In genomic region chr3:49484471-49484870, GRCh38 we compare ENCODE assay signal across 22 cellular contexts. TPM values are rescaled to one million over a fixed set of nuclear protein-coding genes. Genes with fewer than 3 reads are reported as not detected.
DNase-seq lines count a peak whose midpoint lies in the region; ATAC-seq and TF ChIP-seq lines count a peak whose summit lies in the region.
"Had no signal": no experiment of that assay in that cellular context is flagged by ENCODE, and none has a peak within 500 bp of the region (broad histone marks: within the 10 kb centered on the region; RNA-seq: fewer than 3 reads in every experiment).

No MANE protein-coding gene starts in this region.

- no peak overlapping the region for H4K91ac ChIP-seq in neuronal stem cell (ENCODE audit: low read depth, low read length, poor library complexity)

- H3K27ac ChIP-seq in RWPE1 = peak overlapping the region; percentile 51
- H3K27ac ChIP-seq in neuronal stem cell (replicated peaks; ENCODE audit: low read length) = no peak overlapping the region
- H3K27ac ChIP-seq in testis = peak overlapping the region; percentile 59 to 63
- H3K27ac ChIP-seq: upper lobe of left lung had no signal

- no peak overlapping the region for H2BK5ac ChIP-seq in neuronal stem cell (ENCODE audit: low read length)

- TF ChIP-seq POLR2A in testis (IDR thresholded peaks at IDR 0.05) = no peak

- H3K36me3 ChIP-seq in neuronal stem cell (replicated peaks in 1 of 2; ENCODE audit: control insufficient read depth in 2 of 2, insufficient read depth in 2 of 2, low read length in 2 of 2) (peaks cover 10 to 59% of the 10 kb centered on the region in 2 donors), testis (ENCODE audit: low read depth, missing control alignments) (no peaks in the 10 kb centered on the region), BE2C (no peaks in the 10 kb centered on the region)

- H3K23ac ChIP-seq in neuronal stem cell (ENCODE audit: low read depth, low read length, poor library complexity) = no peak overlapping the region

- no peak overlapping the region for H3K4me3 ChIP-seq in neuronal stem cell (ENCODE audit: low read length in 2 of 2)
- H3K4me3 ChIP-seq in testis = no peak overlapping the region
- H3K4me3 ChIP-seq in BE2C (ENCODE audit: low read depth, low read length) = no peak overlapping the region
- H3K4me3 ChIP-seq: upper lobe of left lung had no signal

- peak overlapping the region; percentile 1 for H3K18ac ChIP-seq in neuronal stem cell (ENCODE audit: low read length)

- H3K27me3 ChIP-seq in neuronal stem cell (ENCODE audit: control insufficient read depth in 3 of 3, insufficient read depth in 3 of 3, low read depth in 1 of 3, low read length in 3 of 3) (no peaks in the 10 kb centered on the region), testis (no peaks in the 10 kb centered on the region), BE2C (no peaks in the 10 kb centered on the region)
- H3K27me3 ChIP-seq: upper lobe of left lung had no signal

- H3K79me1 ChIP-seq in neuronal stem cell (ENCODE audit: low read depth, low read length) = peaks cover 2% of the 10 kb centered on the region

- no peak for DNase-seq in RWPE1 (ENCODE audit: low spot score)
- peak; percentile 88 for DNase-seq in foreskin melanocyte
- DNase-seq in neuronal stem cell (ENCODE audit: low spot score) = no peak
- no peak for DNase-seq in testis
- DNase-seq in COR-L47 (lab: John Stamatoyannopoulos, UW) = no peak
- DNase-seq in BE2C = no peak
- DNase-seq in SIG-M5 (lab: John Stamatoyannopoulos, UW) = no peak
- DNase-seq: activated CD4-positive, alpha-beta T cell treated with anti-CD3 and anti-CD28 coated beads for 48 hours; activated naive CD4-positive, alpha-beta T cell treated with Interleukin-2 at 50 U/mL for 16 hours; activated T-cell treated with anti-CD3 and anti-CD28 coated beads, Interleukin-2, amount 50 U/mL, for 4 hours; caudate nucleus; CD4-positive, CD25-positive, alpha-beta regulatory T cell; dermis blood vessel endothelial cell; DMS 273 treated with DMSO at 0.1 percent for 48 hours; glutamatergic neuron; NCI-H1417; PC-3; stimulated activated CD4-positive, alpha-beta T cell treated with anti-CD3 and anti-CD28 coated beads, Interleukin-12 subunit alpha, Interleukin-12 subunit beta, amount 100 ng/mL, for 4 hours; stimulated activated CD4-positive, alpha-beta T cell treated with anti-CD3 and anti-CD28 coated beads, Interleukin-4, amount 100 ng/mL, for 24 hours; stimulated activated naive CD4-positive, alpha-beta T cell treated with Interleukin-2 at 50 U/mL for 16 hours; upper lobe of left lung had no signal

- no CpG with 5 or more reads among the region's 3 CpGs for WGBS in neuronal stem cell (ENCODE audit: extremely low coverage in 2 of 2, insufficient read length in 2 of 2, insufficient replicate concordance in 1 of 2), 2 donors
- 61 to 77% methylated on average over 3 of the region's 3 CpGs for WGBS in testis, 2 donors

- H3K9me3 ChIP-seq in neuronal stem cell (replicated peaks in 1 of 2; ENCODE audit: control insufficient read depth in 2 of 2, insufficient read depth in 1 of 2, low read depth in 1 of 2, low read length in 2 of 2) (no peaks in the 10 kb centered on the region), testis (no peaks in the 10 kb centered on the region), BE2C (no peaks in the 10 kb centered on the region)
- H3K9me3 ChIP-seq: upper lobe of left lung had no signal

- no peak overlapping the region for H2BK12ac ChIP-seq in neuronal stem cell (ENCODE audit: low read length)

- no peak overlapping the region for H4K8ac ChIP-seq in neuronal stem cell (ENCODE audit: low read depth, low read length)

- H3K4me1 ChIP-seq in neuronal stem cell (ENCODE audit: control insufficient read depth in 2 of 2, insufficient read depth in 1 of 2, low read depth in 1 of 2, low read length in 2 of 2) (peaks cover 0 to 5% of the 10 kb centered on the region in 2 donors), testis (peaks cover 39% of the 10 kb centered on the region), BE2C (no peaks in the 10 kb centered on the region)

- POLR2A ChIA-PET in RWPE1 (lab: Yijun Ruan, JAX; ENCODE audit: low non-redundant PET) = no interaction called here

- H3K4me2 ChIP-seq in neuronal stem cell (ENCODE audit: insufficient read depth, low read length, poor library complexity, severe bottlenecking) = no peak overlapping the region

- no peak overlapping the region for H2AK5ac ChIP-seq in neuronal stem cell (ENCODE audit: low read depth, low read length)

- intact Hi-C loops in testis (cut with DNase I; ENCODE audit: low total_unique reads) = no loop called here

- no peak overlapping the region for H2BK15ac ChIP-seq in neuronal stem cell (ENCODE audit: low read length)

- CTCF ChIA-PET in RWPE1 (lab: Yijun Ruan, JAX) = interaction anchor here (0.6 kb wide), 1 partner anchor 103 kb away, joined by 4 read pairs; no protein-coding TSS in a partner anchor

- TF ChIP-seq CTCF in RWPE1 (conservative IDR thresholded peaks at IDR 0.05; ENCODE audit: low read depth) = no peak
- TF ChIP-seq CTCF in testis (IDR thresholded peaks at IDR 0.05) = no peak
- TF ChIP-seq CTCF in BE2C (IDR thresholded peaks at IDR 0.05; ENCODE audit: low read depth, low read length) = no peak

- ATAC-seq in HG03354 (IDR thresholded peaks at IDR 0.05; ENCODE audit: poor library complexity, severe bottlenecking, unreplicated experiment) = no peak
- ATAC-seq: activated T-cell treated with anti-CD3 and anti-CD28 coated beads, Interleukin-2, amount 50 U/mL, for 4 hours; PC-3 had no signal

- no peak overlapping the region for H2AFZ ChIP-seq in neuronal stem cell (ENCODE audit: low read length)

- H3K14ac ChIP-seq in neuronal stem cell (ENCODE audit: low read length) = no peak overlapping the region

- H3K4ac ChIP-seq in neuronal stem cell (ENCODE audit: low read length) = no peak overlapping the region

- no peak overlapping the region for H2BK120ac ChIP-seq in neuronal stem cell (ENCODE audit: low read depth, low read length)

- no peak overlapping the region for H3K9ac ChIP-seq in neuronal stem cell (ENCODE audit: low read depth, low read length, poor library complexity)

RNA-seq across cellular contexts. Expression of gene DAG1, which starts 14.4 kb away (rescaled TPM):
- polyA plus RNA-seq in neuronal stem cell (2013, experiment 1 of 2) = 70.2 TPM
- 71.5 TPM for polyA plus RNA-seq in neuronal stem cell (2013, experiment 2 of 2)
- total RNA-seq in testis = 100 to 1,000 TPM; 169 to 216 TPM
- polyA plus RNA-seq in testis (ENCODE audit: insufficient read depth, low read depth, low replicate concordance) = 85.8 TPM
- 31.4 TPM for polyA plus RNA-seq in BE2C (2012; ENCODE audit: insufficient read depth, insufficient read length, low read depth)

RNA-seq across cellular contexts. Expression of gene NICN1, which starts 55.3 kb away (rescaled TPM):
- polyA plus RNA-seq in neuronal stem cell (2013, experiment 1 of 2) = 14.9 TPM
- 12.4 TPM for polyA plus RNA-seq in neuronal stem cell (2013, experiment 2 of 2)
- 10 to 100 TPM; 15.1 to 19.4 TPM for total RNA-seq in testis
- polyA plus RNA-seq in testis (ENCODE audit: insufficient read depth, low read depth, low replicate concordance) = 40.9 TPM
- polyA plus RNA-seq in BE2C (2012; ENCODE audit: insufficient read depth, insufficient read length, low read depth) = 1.9 TPM
